In genomic region chr1:30277415-30277814, GRCh38 we compare ENCODE assay signal across 24 cellular contexts.
A peak's percentile ranks its signal among the peaks of the same experiment; 100 is the strongest.
DNase-seq lines count a peak whose midpoint lies in the region; ATAC-seq and TF ChIP-seq lines count a peak whose summit lies in the region.
"Had no signal": no experiment of that assay in that cellular context is flagged by ENCODE, and none has a peak within 500 bp of the region (broad histone marks: within the 10 kb centered on the region; RNA-seq: fewer than 3 reads in every experiment).

No MANE protein-coding gene starts in this region.

- no peaks in the 10 kb centered on the region for H4K20me1 ChIP-seq in H9 (ENCODE audit: control insufficient read depth, insufficient read depth, insufficient read length)
- H4K20me1 ChIP-seq: BLaER1 treated with 17β-estradiol and CSF1 and Interleukin-3, amounts not matched to agents 10 nM and 100 nM had no signal

- no peak overlapping the region for H4K5ac ChIP-seq in H9 (ENCODE audit: insufficient read length, low read depth, low read length)

- H3K9me3 ChIP-seq in H9 (ENCODE audit: control insufficient read depth, low read depth, low read length) (no peaks in the 10 kb centered on the region), RWPE2 (ENCODE audit: severe bottlenecking) (no peaks in the 10 kb centered on the region)
- H3K9me3 ChIP-seq: A549, BE2C, HAP-1 had no signal

- H3K27me3 Mint-ChIP-seq in activated CD8-positive, alpha-beta memory T cell treated with anti-CD3 and anti-CD28 coated beads, Interleukin-2, amount 10 ng/mL, durations not matched to agents 7 days and 5 days = peaks cover 9% of the 10 kb centered on the region
- peaks cover 3% of the 10 kb centered on the region for H3K27me3 Mint-ChIP-seq in H9 (ENCODE audit: low read depth)
- peaks cover 9% of the 10 kb centered on the region for H3K27me3 Mint-ChIP-seq in activated naive CD4-positive, alpha-beta T cell treated with anti-CD3 and anti-CD28 coated beads, Interleukin-2, amount 10 ng/mL, durations not matched to agents 7 days and 5 days

- no peak overlapping the region for H3K18ac ChIP-seq in H9 (ENCODE audit: insufficient read length, low read depth, low read length)

- no peaks in the 10 kb centered on the region for H3K79me2 ChIP-seq in H9 (ENCODE audit: insufficient read depth, low read length)

- ATAC-seq in activated CD8-positive, alpha-beta memory T cell treated with anti-CD3 and anti-CD28 coated beads, Interleukin-2, amount 10 ng/mL, durations not matched to agents 7 days and 5 days = no peak
- ATAC-seq in RWPE2 (ENCODE audit: low read depth) = no peak
- ATAC-seq: A549, GM23338 had no signal

- no peak overlapping the region for H3K4me3 Mint-ChIP-seq in activated CD8-positive, alpha-beta memory T cell treated with anti-CD3 and anti-CD28 coated beads, Interleukin-2, amount 10 ng/mL, durations not matched to agents 7 days and 5 days
- no peak overlapping the region for H3K4me3 Mint-ChIP-seq in H9
- H3K4me3 Mint-ChIP-seq in activated naive CD4-positive, alpha-beta T cell treated with anti-CD3 and anti-CD28 coated beads, Interleukin-2, amount 10 ng/mL, durations not matched to agents 7 days and 5 days = no peak overlapping the region
- H3K4me3 Mint-ChIP-seq: CD14-positive monocyte; CD4-positive, alpha-beta T cell; GM23338; HFFc6 had no signal

- no peak overlapping the region for H2BK12ac ChIP-seq in H9 (ENCODE audit: insufficient read length, low read depth, low read length)

- no CpG with 5 or more reads among the region's 1 CpG for WGBS in H9 (ENCODE audit: extremely low coverage, insufficient read length, low lambda C conversion rate)

- no peak overlapping the region for H3K27ac ChIP-seq in H9 (ENCODE audit: insufficient read length, low read depth, low read length)
- no peak overlapping the region for H3K27ac ChIP-seq in RWPE2 (ENCODE audit: poor library complexity, severe bottlenecking)
- H3K27ac ChIP-seq: A549; BLaER1 treated with 17β-estradiol and CSF1 and Interleukin-3, amounts not matched to agents 10 nM and 100 nM had no signal

- H3K14ac ChIP-seq in H9 (ENCODE audit: insufficient read depth, low read length) = no peak overlapping the region

- no peaks in the 10 kb centered on the region for H3K9me3 Mint-ChIP-seq in activated CD8-positive, alpha-beta memory T cell treated with anti-CD3 and anti-CD28 coated beads, Interleukin-2, amount 10 ng/mL, durations not matched to agents 7 days and 5 days (ENCODE audit: low read depth)
- no peaks in the 10 kb centered on the region; a peak in 1 of 5 replicates for H3K9me3 Mint-ChIP-seq in H9
- H3K9me3 Mint-ChIP-seq in activated naive CD4-positive, alpha-beta T cell treated with anti-CD3 and anti-CD28 coated beads, Interleukin-2, amount 10 ng/mL, durations not matched to agents 7 days and 5 days = no peaks in the 10 kb centered on the region
- H3K9me3 Mint-ChIP-seq: CD4-positive, alpha-beta T cell had no signal

- H2BK15ac ChIP-seq in H9 (ENCODE audit: low read depth, low read length) = no peak overlapping the region

- CTCF ChIA-PET in activated CD8-positive, alpha-beta memory T cell treated with anti-CD3 and anti-CD28 coated beads, Interleukin-2, amount 10 ng/mL, durations not matched to agents 7 days and 5 days (lab: Charles Lee) = no interaction called here
- CTCF ChIA-PET in activated naive CD4-positive, alpha-beta T cell treated with anti-CD3 and anti-CD28 coated beads, Interleukin-2, amount 10 ng/mL, durations not matched to agents 7 days and 5 days (lab: Charles Lee) = no interaction called here

- peaks cover 2% of the 10 kb centered on the region for H3K4me1 Mint-ChIP-seq in activated CD8-positive, alpha-beta memory T cell treated with anti-CD3 and anti-CD28 coated beads, Interleukin-2, amount 10 ng/mL, durations not matched to agents 7 days and 5 days
- 0 out of 4 replicates have a peak, but pooled peaks cover 0 to 2% of the 10 kb centered on the region in 2 experiments for H3K4me1 Mint-ChIP-seq in H9
- no peaks in the 10 kb centered on the region for H3K4me1 Mint-ChIP-seq in activated naive CD4-positive, alpha-beta T cell treated with anti-CD3 and anti-CD28 coated beads, Interleukin-2, amount 10 ng/mL, durations not matched to agents 7 days and 5 days
- H3K4me1 Mint-ChIP-seq: CD14-positive monocyte, GM23338 had no signal

- no peak overlapping the region for H3T11ph ChIP-seq in H9 (ENCODE audit: low read length)

- H3K4ac ChIP-seq in H9 (ENCODE audit: low read depth, low read length) = no peak overlapping the region

- DNase-seq in activated CD8-positive, alpha-beta memory T cell treated with anti-CD3 and anti-CD28 coated beads, Interleukin-2, amount 10 ng/mL, durations not matched to agents 7 days and 5 days = peak; percentile 16
- no peak for DNase-seq in activated CD8-positive, alpha-beta memory T cell treated with anti-CD3 and anti-CD28 coated beads, Interleukin-2, amount 50 U/mL, for 4 hours
- DNase-seq in H9 = peak; percentile 17
- peak; percentile 12 for DNase-seq in RWPE2 (ENCODE audit: low spot score)
- DNase-seq in islet precursor cell = peak; percentile 29
- DNase-seq in pons (ENCODE audit: low spot score) = no peak
- DNase-seq in activated naive CD4-positive, alpha-beta T cell treated with anti-CD3 and anti-CD28 coated beads, Interleukin-2, amount 10 ng/mL, durations not matched to agents 7 days and 5 days = no peak
- DNase-seq in stimulated activated CD4-positive, alpha-beta T cell treated with anti-CD3 and anti-CD28 coated beads, Interleukin-4, amount 100 ng/mL, for 1 hour = no peak
- DNase-seq: 8988T; ACHN; AML-193; BE2C; Calu3; CD4-positive, alpha-beta T cell; COR-L47; DMS53; DMS79 treated with DMSO at 0.1 percent for 48 hours; GF-D8; HFFc6 had no signal

- no peak overlapping the region for H2AFZ ChIP-seq in H9 (ENCODE audit: low read length)
- H2AFZ ChIP-seq: GM23338 had no signal

- H3K4me1 ChIP-seq in H9 (ENCODE audit: insufficient read depth, low read length) (no peaks in the 10 kb centered on the region), RWPE2 (ENCODE audit: insufficient read depth, poor library complexity, severe bottlenecking) (no peaks in the 10 kb centered on the region)
- H3K4me1 ChIP-seq: A549, BE2C, HAP-1 had no signal

- no peak overlapping the region for H2BK20ac ChIP-seq in H9 (ENCODE audit: low read depth, low read length, poor library complexity, severe bottlenecking)

- H3K56ac ChIP-seq in H9 (ENCODE audit: insufficient read length, low read depth, low read length) = no peak overlapping the region

- H3K4me3 ChIP-seq in RWPE2 (ENCODE audit: severe bottlenecking) = no peak overlapping the region
- H3K4me3 ChIP-seq: A549; BLaER1 treated with 17β-estradiol and CSF1 and Interleukin-3, amounts not matched to agents 10 nM and 100 nM; GM23338; HAP-1 had no signal

- H3K23me2 ChIP-seq in H9 (ENCODE audit: insufficient read length, low read depth, low read length, poor library complexity, severe bottlenecking) = no peaks in the 10 kb centered on the region

- no peak overlapping the region for H4K8ac ChIP-seq in H9 (replicated peaks; ENCODE audit: insufficient read length, low read depth, low read length)

- TF ChIP-seq CTCF in H9 (conservative IDR thresholded peaks at IDR 0.05) (no peak), RWPE2 (IDR thresholded peaks at IDR 0.05; ENCODE audit: poor library complexity, severe bottlenecking) (no peak)

- H2BK120ac ChIP-seq in H9 (ENCODE audit: low read depth, low read length, poor library complexity, severe bottlenecking) = no peak overlapping the region

- H3K36me3 Mint-ChIP-seq in activated CD8-positive, alpha-beta memory T cell treated with anti-CD3 and anti-CD28 coated beads, Interleukin-2, amount 10 ng/mL, durations not matched to agents 7 days and 5 days = no peaks in the 10 kb centered on the region
- no peaks in the 10 kb centered on the region for H3K36me3 Mint-ChIP-seq in H9 (ENCODE audit: insufficient read depth in 1 of 3, low read depth in 3 of 3)
- H3K36me3 Mint-ChIP-seq in activated naive CD4-positive, alpha-beta T cell treated with anti-CD3 and anti-CD28 coated beads, Interleukin-2, amount 10 ng/mL, durations not matched to agents 7 days and 5 days = no peaks in the 10 kb centered on the region
- H3K36me3 Mint-ChIP-seq: CD14-positive monocyte had no signal

- no peaks in the 10 kb centered on the region for H3K79me1 ChIP-seq in H9 (ENCODE audit: insufficient read depth, low read depth, low read length, poor library complexity, severe bottlenecking)

- H3K9ac ChIP-seq in H9 (ENCODE audit: extremely low read depth, insufficient read length, low read length) = no peak overlapping the region
- H3K9ac ChIP-seq: BLaER1 treated with 17β-estradiol and CSF1 and Interleukin-3, amounts not matched to agents 10 nM and 100 nM had no signal

- no peaks in the 10 kb centered on the region for H3K36me3 ChIP-seq in RWPE2 (ENCODE audit: low read depth)
- H3K36me3 ChIP-seq: BE2C, HAP-1 had no signal

- H2AK5ac ChIP-seq in H9 (ENCODE audit: insufficient read length, low read length) = no peak overlapping the region

- H3K23ac ChIP-seq in H9 (ENCODE audit: insufficient read length, low read depth, low read length) = no peak overlapping the region

- no peak overlapping the region for H2BK5ac ChIP-seq in H9 (ENCODE audit: insufficient read length, low read length)

- no peak overlapping the region for H4K91ac ChIP-seq in H9 (ENCODE audit: insufficient read length, low read depth, low read length)

- no peak overlapping the region for H3K4me2 ChIP-seq in H9 (ENCODE audit: insufficient read depth, insufficient read length, low read length)
- H3K4me2 ChIP-seq: A549; BLaER1 treated with 17β-estradiol and CSF1 and Interleukin-3, amounts not matched to agents 10 nM and 100 nM; GM23338 had no signal

- no peak overlapping the region for H3K27ac Mint-ChIP-seq in activated CD8-positive, alpha-beta memory T cell treated with anti-CD3 and anti-CD28 coated beads, Interleukin-2, amount 10 ng/mL, durations not matched to agents 7 days and 5 days
- no peak overlapping the region for H3K27ac Mint-ChIP-seq in H9
- no peak overlapping the region for H3K27ac Mint-ChIP-seq in activated naive CD4-positive, alpha-beta T cell treated with anti-CD3 and anti-CD28 coated beads, Interleukin-2, amount 10 ng/mL, durations not matched to agents 7 days and 5 days
- H3K27ac Mint-ChIP-seq: CD14-positive monocyte; CD4-positive, alpha-beta T cell; GM23338; HFFc6 had no signal

- H3K27me3 ChIP-seq in H9 (ENCODE audit: insufficient read depth, low read length) = no peaks in the 10 kb centered on the region
- peaks cover 20% of the 10 kb centered on the region for H3K27me3 ChIP-seq in RWPE2 (ENCODE audit: insufficient read depth, poor library complexity, severe bottlenecking)
- H3K27me3 ChIP-seq: BE2C; BLaER1 treated with 17β-estradiol and CSF1 and Interleukin-3, amounts not matched to agents 10 nM and 100 nM had no signal

Comparison
In these comparisons a context has a peak if more than half of its experiments do, and no peak if none do; other contexts are left out.
1. DNase-seq: peak in activated CD8-positive, alpha-beta memory T cell treated with anti-CD3 and anti-CD28 coated beads, Interleukin-2, amount 10 ng/mL, durations not matched to agents 7 days and 5 days (single experiment), H9 (single experiment), RWPE2 (single experiment) and islet precursor cell (single experiment); none in activated CD8-positive, alpha-beta memory T cell treated with anti-CD3 and anti-CD28 coated beads, Interleukin-2, amount 50 U/mL, for 4 hours (single experiment), pons (single experiment), activated naive CD4-positive, alpha-beta T cell treated with anti-CD3 and anti-CD28 coated beads, Interleukin-2, amount 10 ng/mL, durations not matched to agents 7 days and 5 days (single experiment) and stimulated activated CD4-positive, alpha-beta T cell treated with anti-CD3 and anti-CD28 coated beads, Interleukin-4, amount 100 ng/mL, for 1 hour (single experiment).